9 cellular contexts compared by ENCODE assay signal in genomic region chr9:108473209-108474112, GRCh38.
DNase-seq lines count a peak whose midpoint lies in the region; ATAC-seq, FAIRE-seq and TF ChIP-seq lines count a peak whose summit lies in the region.
"Had no signal": no experiment of that assay in that cellular context is flagged by ENCODE, and none has a peak within 500 bp of the region (broad histone marks: within the 10 kb centered on the region; RNA-seq: fewer than 3 reads in every experiment).

No MANE protein-coding gene starts in this region.

- H4K20me1 ChIP-seq in GM23248 (ENCODE audit: insufficient read depth) (no peaks in the 10 kb centered on the region), endothelial cell of umbilical vein (replicated peaks; ENCODE audit: control insufficient read depth, extremely low read depth, insufficient read depth, low read length) (no peaks in the 10 kb centered on the region)

- H3K27ac ChIP-seq in GM23248 = peak overlapping the region; percentile 26
- no peak overlapping the region for H3K27ac ChIP-seq in endothelial cell of umbilical vein (ENCODE audit: insufficient read depth, low read depth, low read length)

- H3K27me3 ChIP-seq in GM23248 (replicated peaks; ENCODE audit: insufficient read depth) (no peaks in the 10 kb centered on the region), endothelial cell of umbilical vein (ENCODE audit: control insufficient read depth in 2 of 2, insufficient read depth in 2 of 2, low read length in 2 of 2) (no peaks in the 10 kb centered on the region)

- H3K4me3 ChIP-seq in GM23248 (no peak overlapping the region; the same call in 1 of the 2 replicates), endothelial cell of umbilical vein (replicated peaks in 1 of 3; ENCODE audit: insufficient read depth in 1 of 3, low read depth in 1 of 3, low read length in 3 of 3) (no peak overlapping the region)

- peak overlapping the region; percentile 42 for H3K4me2 ChIP-seq in GM23248 (ENCODE audit: unreplicated experiment)
- peak overlapping the region; percentile 23 for H3K4me2 ChIP-seq in endothelial cell of umbilical vein (ENCODE audit: insufficient read depth, low read length)

- H3K9ac ChIP-seq in GM23248 (no peak overlapping the region), endothelial cell of umbilical vein (replicated peaks; ENCODE audit: extremely low read depth, insufficient read depth, low read length) (no peak overlapping the region)

- no peaks in the 10 kb centered on the region for H3K9me2 ChIP-seq in GM23248 (ENCODE audit: insufficient read depth)

- no peak for TF ChIP-seq CTCF in endothelial cell of umbilical vein (IDR thresholded peaks at IDR 0.05; ENCODE audit: extremely low read depth in 1 of 2, insufficient read depth in 1 of 2, low read depth in 1 of 2, low read length in 2 of 2)

- 9 to 13% methylated on average over 9 of the region's 9 CpGs for WGBS in GM23248 (ENCODE audit: low coverage in 1 of 2, low lambda C conversion rate in 2 of 2, missing lambda C conversion rate in 2 of 2), 2 experiments

- in situ Hi-C loops in GM23248 (cut with MboI) = no loop called here

- intact Hi-C loops in endothelial cell of umbilical vein (cut with micrococcal nuclease) = no loop called here

- CTCF ChIA-PET in endothelial cell of umbilical vein (lab: Charles Lee) = interaction anchor here (0.8 to 1.2 kb wide), 2 partner anchors 29 to 1008 kb away, joined by 3 to 5 read pairs; no protein-coding TSS in a partner anchor

- no peaks in the 10 kb centered on the region for H3K9me3 ChIP-seq in GM23248 (ENCODE audit: low read depth)
- H3K9me3 ChIP-seq in endothelial cell of umbilical vein (replicated peaks; ENCODE audit: control insufficient read depth, insufficient read depth, low read length) = no peaks in the 10 kb centered on the region

- H3K4me1 ChIP-seq in GM23248 (ENCODE audit: insufficient read depth) = peaks cover 63% of the 10 kb centered on the region
- peaks cover 29% of the 10 kb centered on the region for H3K4me1 ChIP-seq in endothelial cell of umbilical vein (ENCODE audit: control insufficient read depth, extremely low read depth, insufficient read depth, low read length)

- H3K79me2 ChIP-seq in GM23248 (ENCODE audit: insufficient read depth) (no peaks in the 10 kb centered on the region), endothelial cell of umbilical vein (ENCODE audit: control insufficient read depth, insufficient read depth, low read length) (no peaks in the 10 kb centered on the region)

- dilution Hi-C loops in endothelial cell of umbilical vein (cut with MboI; ENCODE audit: extremely low pct_ligation_motif_present, low sequenced_read_pairs) = no loop called here

- TF ChIP-seq POLR2A in endothelial cell of umbilical vein (IDR thresholded peaks at IDR 0.05; ENCODE audit: low read depth, low read length) = no peak

- H2AFZ ChIP-seq in GM23248 = no peak overlapping the region
- no peak overlapping the region for H2AFZ ChIP-seq in endothelial cell of umbilical vein (ENCODE audit: low read depth, low read length)

- no TSS peak for BruUV-seq in endothelial cell of umbilical vein (replicated peaks; lab: Mats Ljungman, UMichigan)

- H3F3A ChIP-seq in GM23248 (ENCODE audit: insufficient read depth) = peaks cover 64% of the 10 kb centered on the region

- POLR2A ChIA-PET in endothelial cell of umbilical vein (lab: Charles Lee) = no interaction called here

- H3K36me3 ChIP-seq in GM23248 (ENCODE audit: low read depth) (no peaks in the 10 kb centered on the region), endothelial cell of umbilical vein (ENCODE audit: control insufficient read depth in 2 of 2, extremely low read depth in 1 of 2, insufficient read depth in 2 of 2, low read length in 2 of 2) (no peaks in the 10 kb centered on the region)

- FAIRE-seq in endothelial cell of umbilical vein (lab: Jason Lieb, UNC) = peak; percentile 72

- no peak for ATAC-seq in stimulated activated naive CD8-positive, alpha-beta T cell treated with anti-CD3 and anti-CD28 coated beads, Interleukin-15, Interleukin-2, amounts not matched to agents 100 U/mL and 50 U/mL, for 24 hours
- ATAC-seq in GM21528 (IDR thresholded peaks at IDR 0.05; ENCODE audit: low FRiP score, unreplicated experiment) = no peak

- H3K9me1 ChIP-seq in endothelial cell of umbilical vein (replicated peaks; ENCODE audit: control insufficient read depth, extremely low read depth, insufficient read depth, low read length) = no peaks in the 10 kb centered on the region

- DNase-seq in GM23248 (peak; percentile 74), NCI-H460 (ENCODE audit: extremely low read depth, low read depth) (peak; percentile 76), endothelial cell of umbilical vein (ENCODE audit: low read depth, low spot score) (peak; percentile 74), retina (peak; percentile 8), superior temporal gyrus (ENCODE audit: extremely low spot score) (no peak)
- DNase-seq in stimulated activated naive CD8-positive, alpha-beta T cell treated with anti-CD3 and anti-CD28 coated beads, Interleukin-15, Interleukin-2, amounts not matched to agents 100 U/mL and 50 U/mL, for 24 hours = no peak
- no peak for DNase-seq in activated T-cell treated with anti-CD3 and anti-CD28 coated beads, Interleukin-2, amount 50 U/mL, for 48 hours
- DNase-seq: activated naive CD4-positive, alpha-beta T cell treated with anti-CD3 and anti-CD28 coated beads, Interleukin-2, amount 50 U/mL, for 16 hours had no signal

TF ChIP-seq in endothelial cell of umbilical vein, 7 proteins besides CTCF, POLR2A, EP300 and RAD21:
- TF ChIP-seq EZH2 (IDR thresholded peaks at IDR 0.05; ENCODE audit: borderline replicate concordance, low read depth, low read length, severe bottlenecking) = no peak
- TF ChIP-seq FOS (IDR thresholded peaks at IDR 0.05; ENCODE audit: borderline replicate concordance, insufficient read depth, low read length) = peak; percentile 50
- TF ChIP-seq JUN (IDR thresholded peaks at IDR 0.05; ENCODE audit: borderline replicate concordance, insufficient read depth, insufficient read length, low read depth) = no peak
- TF ChIP-seq, protein P1, sequence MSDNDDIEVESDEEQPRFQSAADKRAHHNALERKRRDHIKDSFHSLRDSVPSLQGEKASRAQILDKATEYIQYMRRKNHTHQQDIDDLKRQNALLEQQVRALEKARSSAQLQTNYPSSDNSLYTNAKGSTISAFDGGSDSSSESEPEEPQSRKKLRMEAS (IDR thresholded peaks at IDR 0.05; ENCODE audit: insufficient read depth, insufficient read length) = no peak
- TF ChIP-seq POLR2AphosphoS5 (IDR thresholded peaks at IDR 0.05; ENCODE audit: insufficient read depth, low read depth, low read length) = no peak
- TF ChIP-seq GATA2 (IDR thresholded peaks at IDR 0.05; ENCODE audit: insufficient read depth, insufficient read length, low read depth, low read length) = no peak

Comparison
In these comparisons a context has a peak if more than half of its experiments do, and no peak if none do; other contexts are left out.
1. DNase-seq: peak in GM23248 (single experiment), NCI-H460 (single experiment), endothelial cell of umbilical vein (single experiment) and retina (single experiment); none in superior temporal gyrus (single experiment), stimulated activated naive CD8-positive, alpha-beta T cell treated with anti-CD3 and anti-CD28 coated beads, Interleukin-15, Interleukin-2, amounts not matched to agents 100 U/mL and 50 U/mL, for 24 hours (single experiment) and activated T-cell treated with anti-CD3 and anti-CD28 coated beads, Interleukin-2, amount 50 U/mL, for 48 hours (0 of 2).